15 cellular contexts compared by ENCODE assay signal in genomic region chr10:24215193-24215592, GRCh38. TPM values are rescaled to one million over a fixed set of nuclear protein-coding genes. Genes with fewer than 3 reads are reported as not detected.
A peak's percentile ranks its signal among the peaks of the same experiment; 100 is the strongest.
DNase-seq lines count a peak whose midpoint lies in the region; ATAC-seq, FAIRE-seq and TF ChIP-seq lines count a peak whose summit lies in the region.
"Had no signal": no experiment of that assay in that cellular context is flagged by ENCODE, and none has a peak within 500 bp of the region (broad histone marks: within the 10 kb centered on the region; RNA-seq: fewer than 3 reads in every experiment).

No MANE protein-coding gene starts in this region.

- ATAC-seq in gastroesophageal sphincter (peak; percentile 25), lung (ENCODE audit: insufficient read depth, low FRiP score) (peak; percentile 30)

- H3K4me3 Mint-ChIP-seq in astrocyte (ENCODE audit: unreplicated experiment): no peak overlapping the region
- H3K4me3 Mint-ChIP-seq in activated T-cell treated with anti-CD3 and anti-CD28 coated beads, Interleukin-2, amount 50 U/mL, for 24 hours: no peak overlapping the region
- H3K4me3 Mint-ChIP-seq: activated CD4-positive, alpha-beta T cell treated with anti-CD3 and anti-CD28 coated beads, Interleukin-2, amount 10 ng/mL, durations not matched to agents 24 days and 14 days had no signal

- peaks cover 13% of the 10 kb centered on the region for H4K20me1 ChIP-seq in astrocyte (ENCODE audit: insufficient read depth, low read length)

- no peak overlapping the region for H2AFZ ChIP-seq in astrocyte (ENCODE audit: low read depth, low read length)

- no peak for FAIRE-seq in astrocyte (lab: Jason Lieb, UNC)
- FAIRE-seq in GM19239 (lab: Jason Lieb, UNC): no peak
- FAIRE-seq: urothelium cell line had no signal

- no peaks in the 10 kb centered on the region for H3K9me3 Mint-ChIP-seq in astrocyte (ENCODE audit: unreplicated experiment)
- H3K9me3 Mint-ChIP-seq in activated T-cell treated with anti-CD3 and anti-CD28 coated beads, Interleukin-2, amount 50 U/mL, for 24 hours: peaks cover 5% of the 10 kb centered on the region

- no peak for TF ChIP-seq CTCF in astrocyte (IDR thresholded peaks at IDR 0.05; ENCODE audit: insufficient read depth, low read depth, low read length)
- no peak for TF ChIP-seq CTCF in gastroesophageal sphincter (IDR thresholded peaks at IDR 0.05)
- TF ChIP-seq CTCF in lung (IDR thresholded peaks at IDR 0.05; ENCODE audit: control extremely low read depth, extremely low read depth): no peak
- TF ChIP-seq CTCF in suprapubic skin (IDR thresholded peaks at IDR 0.05): no peak

- H3K27me3 Mint-ChIP-seq in astrocyte (ENCODE audit: low read depth, unreplicated experiment): no peaks in the 10 kb centered on the region
- peaks cover 47% of the 10 kb centered on the region for H3K27me3 Mint-ChIP-seq in activated T-cell treated with anti-CD3 and anti-CD28 coated beads, Interleukin-2, amount 50 U/mL, for 24 hours

- 10 to 46% methylated on average over 2 to 4 of the region's 4 CpGs for WGBS in gastroesophageal sphincter (ENCODE audit: low coverage in 1 of 2), 2 donors
- WGBS in lung, 2 donors: 39 to 68% methylated on average over 4 of the region's 4 CpGs
- 12% methylated on average over 4 of the region's 4 CpGs for WGBS in suprapubic skin

- H3K4me1 ChIP-seq in astrocyte (ENCODE audit: insufficient read depth, low read length) (peaks cover 4% of the 10 kb centered on the region), gastroesophageal sphincter (peaks cover 0 to 27% (median 3%) of the 10 kb centered on the region in 3 donors), lung (ENCODE audit: control insufficient read depth in 2 of 2, insufficient read depth in 2 of 2, low read length in 2 of 2) (peaks cover 19 to 46% of the 10 kb centered on the region in 2 donors), suprapubic skin (peaks cover 18% of the 10 kb centered on the region)

- TF ChIP-seq EP300 in gastroesophageal sphincter (IDR thresholded peaks at IDR 0.05) (no peak), suprapubic skin (IDR thresholded peaks at IDR 0.05) (no peak)

- no peak overlapping the region for H3K4me3 ChIP-seq in astrocyte (ENCODE audit: insufficient read depth, low read depth, low read length)
- H3K4me3 ChIP-seq in gastroesophageal sphincter: no peak overlapping the region
- H3K4me3 ChIP-seq in lung: no peak overlapping the region
- no peak overlapping the region for H3K4me3 ChIP-seq in suprapubic skin

- peaks cover 25% of the 10 kb centered on the region for H3K79me2 ChIP-seq in astrocyte (ENCODE audit: insufficient read depth, low read length)

- H3K27me3 ChIP-seq in astrocyte (ENCODE audit: insufficient read depth, low read length) (no peaks in the 10 kb centered on the region), gastroesophageal sphincter (no peaks in the 10 kb centered on the region), lung (ENCODE audit: control insufficient read depth, insufficient read depth) (no peaks in the 10 kb centered on the region), suprapubic skin (no peaks in the 10 kb centered on the region)

- peaks cover 7% of the 10 kb centered on the region for H3K36me3 Mint-ChIP-seq in astrocyte (ENCODE audit: low read depth, unreplicated experiment)
- no peaks in the 10 kb centered on the region for H3K36me3 Mint-ChIP-seq in activated T-cell treated with anti-CD3 and anti-CD28 coated beads, Interleukin-2, amount 50 U/mL, for 24 hours (ENCODE audit: low read depth)

- H3K4me2 ChIP-seq in astrocyte (ENCODE audit: low read length): peak overlapping the region; percentile 21

- H3K27ac Mint-ChIP-seq in astrocyte (ENCODE audit: unreplicated experiment): peak overlapping the region; percentile 15
- no peak overlapping the region for H3K27ac Mint-ChIP-seq in activated T-cell treated with anti-CD3 and anti-CD28 coated beads, Interleukin-2, amount 50 U/mL, for 24 hours
- H3K27ac Mint-ChIP-seq: activated CD4-positive, alpha-beta T cell treated with anti-CD3 and anti-CD28 coated beads, Interleukin-2, amount 10 ng/mL, durations not matched to agents 24 days and 14 days had no signal

- H3K36me3 ChIP-seq in astrocyte (ENCODE audit: insufficient read depth, low read length) (no peaks in the 10 kb centered on the region), gastroesophageal sphincter (peaks cover 0 to 11% of the 10 kb centered on the region in 2 donors), lung (ENCODE audit: control insufficient read depth in 2 of 2, insufficient read depth in 2 of 2, low read length in 2 of 2) (peaks cover 0 to 3% of the 10 kb centered on the region in 2 donors), suprapubic skin (no peaks in the 10 kb centered on the region)

- DNase-seq in astrocyte (ENCODE audit: low read depth) (peak; percentile 34), lung (ENCODE audit: low spot score) (no peak), suprapubic skin (ENCODE audit: low spot score in 2 of 2) (no peak), GM19239 (ENCODE audit: insufficient read length, low spot score) (no peak), NCI-H2171 treated with DMSO at 0.1 percent for 48 hours (lab: John Stamatoyannopoulos, UW) (no peak)
- no peak for DNase-seq in activated T-cell treated with anti-CD3 and anti-CD28 coated beads, Interleukin-2, amount 50 U/mL, for 24 hours
- no peak for DNase-seq in stimulated activated CD4-positive, alpha-beta T cell treated with anti-CD3 and anti-CD28 coated beads, Interleukin-2, amount 100 ng/mL, for 24 hours
- DNase-seq: activated CD4-positive, alpha-beta T cell treated with anti-CD3 and anti-CD28 coated beads, Interleukin-2, amount 10 ng/mL, durations not matched to agents 24 days and 14 days; amniotic stem cell; effector CD4-positive, alpha-beta T cell; NCI-H2081; SHP77 treated with DMSO at 0.1 percent for 48 hours; stimulated activated CD4-positive, alpha-beta T cell treated with anti-CD3 and anti-CD28 coated beads, Interleukin-2, amount 100 ng/mL, for 48 hours had no signal

- H3K4me1 Mint-ChIP-seq in astrocyte (ENCODE audit: low read depth, unreplicated experiment): peaks cover 3% of the 10 kb centered on the region
- peaks cover 4% of the 10 kb centered on the region for H3K4me1 Mint-ChIP-seq in activated T-cell treated with anti-CD3 and anti-CD28 coated beads, Interleukin-2, amount 50 U/mL, for 24 hours (ENCODE audit: low read depth)

- TF ChIP-seq POLR2A in gastroesophageal sphincter (IDR thresholded peaks at IDR 0.05) (no peak), suprapubic skin (IDR thresholded peaks at IDR 0.05) (no peak)

- no peaks in the 10 kb centered on the region for H3K9me3 ChIP-seq in astrocyte (ENCODE audit: insufficient read depth, low read depth, low read length)
- no peaks in the 10 kb centered on the region for H3K9me3 ChIP-seq in gastroesophageal sphincter
- H3K9me3 ChIP-seq in lung (ENCODE audit: control insufficient read depth in 2 of 2, insufficient read depth in 1 of 2, low read length in 1 of 2): no peaks in the 10 kb centered on the region
- no peaks in the 10 kb centered on the region for H3K9me3 ChIP-seq in suprapubic skin

- H3K9ac ChIP-seq in astrocyte (ENCODE audit: low read length): no peak overlapping the region

- H3K27ac ChIP-seq in astrocyte (ENCODE audit: low read depth, low read length) (no peak overlapping the region), gastroesophageal sphincter (peak overlapping the region in 3 of 4 donors; percentile 65 to 66 (median 66)), lung (ENCODE audit: low read depth in 1 of 2, low read length in 1 of 2) (peak overlapping the region; percentile 44 to 63), suprapubic skin (peak overlapping the region; percentile 75)

RNA-seq across cellular contexts. Expression of gene KIAA1217, which starts 6.3 kb away (rescaled TPM):
- total RNA-seq in astrocyte (31.8 and 43.5 TPM in 2 replicates), gastroesophageal sphincter (10 to 100 TPM in 3 of 4 donors, 1 to 10 TPM in 1; 9.7 to 15.3 (median 12.7) TPM), lung (10 to 100 TPM; 35.1 to 58.6 TPM), suprapubic skin (100 to 1,000 TPM in 1 of 4 donors, 10 to 100 TPM in 3; 59.2 to 109 (median 72.1) TPM)
- polyA plus RNA-seq in lung: 10 to 100 TPM in 1 of 2 donors, 1 to 10 TPM in 1; 5.5 to 13.0 TPM
